19 cellular contexts compared by ENCODE assay signal in genomic region chr13:110490009-110490770, GRCh38.
A peak's percentile ranks its signal among the peaks of the same experiment; 100 is the strongest.
DNase-seq lines count a peak whose midpoint lies in the region; ATAC-seq, FAIRE-seq and TF ChIP-seq lines count a peak whose summit lies in the region.
"Had no signal": no experiment of that assay in that cellular context is flagged by ENCODE, and none has a peak within 500 bp of the region (broad histone marks: within the 10 kb centered on the region; RNA-seq: fewer than 3 reads in every experiment).

No MANE protein-coding gene starts in this region.

- no peak for FAIRE-seq in astrocyte (lab: Jason Lieb, UNC)
- FAIRE-seq: GM12878 had no signal

- no peak for TF ChIP-seq CTCF in Caco-2 (IDR thresholded peaks at IDR 0.05; ENCODE audit: insufficient read depth in 1 of 2, low read depth in 1 of 2, low read length in 1 of 2, severe bottlenecking in 1 of 2, unreplicated experiment in 1 of 2)
- no peak for TF ChIP-seq CTCF in astrocyte (IDR thresholded peaks at IDR 0.05; ENCODE audit: insufficient read depth, low read depth, low read length)

- no peak overlapping the region for H3K23ac ChIP-seq in trophoblast cell (ENCODE audit: low read length)

- peaks cover 14% of the 10 kb centered on the region for H3K36me3 Mint-ChIP-seq in Caco-2 (ENCODE audit: insufficient read depth, unreplicated experiment)
- H3K36me3 Mint-ChIP-seq in astrocyte (ENCODE audit: low read depth, unreplicated experiment): peaks cover 30% of the 10 kb centered on the region
- H3K36me3 Mint-ChIP-seq: CD4-positive, CD25-positive, alpha-beta regulatory T cell had no signal

- H3K27ac Mint-ChIP-seq in Caco-2 (ENCODE audit: unreplicated experiment) (peak overlapping the region; percentile 63), astrocyte (ENCODE audit: unreplicated experiment) (peak overlapping the region; percentile 10)
- H3K27ac Mint-ChIP-seq: CD4-positive, CD25-positive, alpha-beta regulatory T cell had no signal

- no peak overlapping the region for H3K4ac ChIP-seq in trophoblast cell (ENCODE audit: low read depth, low read length)

- H3K36me3 ChIP-seq in Caco-2 (ENCODE audit: control insufficient read depth, insufficient read depth, low read length) (no peaks in the 10 kb centered on the region), astrocyte (ENCODE audit: insufficient read depth, low read length) (peaks cover 64% of the 10 kb centered on the region), trophoblast cell (ENCODE audit: control insufficient read depth in 1 of 2, insufficient read depth in 2 of 2, low read length in 2 of 2) (peaks cover 56 to 68% of the 10 kb centered on the region in 2 experiments)
- H3K36me3 ChIP-seq: BE2C had no signal

- H3K14ac ChIP-seq in trophoblast cell (ENCODE audit: low read length): no peak overlapping the region

- H3K27me3 ChIP-seq in Caco-2 (replicated peaks; ENCODE audit: control insufficient read depth, insufficient read depth, low read length): no peaks in the 10 kb centered on the region
- no peaks in the 10 kb centered on the region for H3K27me3 ChIP-seq in astrocyte (ENCODE audit: insufficient read depth, low read length)
- H3K27me3 ChIP-seq in trophoblast cell (ENCODE audit: insufficient read depth, low read length): no peaks in the 10 kb centered on the region
- H3K27me3 ChIP-seq: BE2C, SJCRH30 had no signal

- H3K4me1 ChIP-seq in Caco-2 (peaks cover 35% of the 10 kb centered on the region), astrocyte (ENCODE audit: insufficient read depth, low read length) (peaks cover 17% of the 10 kb centered on the region), trophoblast cell (ENCODE audit: control insufficient read depth in 1 of 2, insufficient read depth in 2 of 2, low read length in 2 of 2) (peaks cover 19 to 22% of the 10 kb centered on the region in 2 experiments)
- H3K4me1 ChIP-seq: BE2C had no signal

- H3K79me1 ChIP-seq in trophoblast cell (ENCODE audit: low read length): peaks cover 16% of the 10 kb centered on the region

- CTCF ChIA-PET in Caco-2 (lab: Charles Lee): interaction anchor here (0.7 to 1.5 kb wide), 2 partner anchors 34 to 37 kb away, joined by 3 to 4 read pairs; no protein-coding TSS in a partner anchor

- H3K4me3 Mint-ChIP-seq in Caco-2 (ENCODE audit: unreplicated experiment): no peak overlapping the region
- H3K4me3 Mint-ChIP-seq in astrocyte (ENCODE audit: unreplicated experiment): no peak overlapping the region
- H3K4me3 Mint-ChIP-seq: CD4-positive, CD25-positive, alpha-beta regulatory T cell had no signal

- H2BK12ac ChIP-seq in trophoblast cell (ENCODE audit: low read length): no peak overlapping the region

- no peak overlapping the region for H4K8ac ChIP-seq in trophoblast cell (ENCODE audit: low read depth, low read length)

- no CpG with 5 or more reads among the region's 24 CpGs for WGBS in trophoblast cell (ENCODE audit: extremely low coverage, insufficient coverage, insufficient read length)

- peak; percentile 26 for ATAC-seq in left lobe of liver
- ATAC-seq: GM12878 had no signal

- H3K9me3 Mint-ChIP-seq in Caco-2 (ENCODE audit: unreplicated experiment) (no peaks in the 10 kb centered on the region), astrocyte (ENCODE audit: unreplicated experiment) (no peaks in the 10 kb centered on the region)
- H3K9me3 Mint-ChIP-seq: CD4-positive, CD25-positive, alpha-beta regulatory T cell had no signal

- no peak overlapping the region for H3K9ac ChIP-seq in astrocyte (ENCODE audit: low read length)
- no peak overlapping the region for H3K9ac ChIP-seq in trophoblast cell (ENCODE audit: low read length)

- no peak overlapping the region for H2BK120ac ChIP-seq in trophoblast cell (ENCODE audit: insufficient read depth, low read length, poor library complexity)

- DNase-seq in Caco-2 (no peak), astrocyte (ENCODE audit: low read depth) (no peak), left lobe of liver (ENCODE audit: low spot score) (no peak), trophoblast cell (peak in 1 of 2 donors; percentile 28), OCI-M1 (lab: John Stamatoyannopoulos, UW) (no peak)
- no peak for DNase-seq in NK-92 treated with Interleukin-12 subunit alpha and Interleukin-12 subunit beta, amount 100 ng/mL, for 24 hours (lab: John Stamatoyannopoulos, UW)
- no peak for DNase-seq in activated CD4-positive, alpha-beta T cell treated with anti-CD3 and anti-CD28 coated beads for 1 hour
- DNase-seq: BE2C; CD4-positive, CD25-positive, alpha-beta regulatory T cell; DMS53; EL; KBM-7; NCI-H1105 treated with DMSO at 0.1 percent for 48 hours; NCI-H187; NCI-H2227 treated with DMSO at 0.1 percent for 48 hours; NCI-H510A treated with DMSO at 0.1 percent for 48 hours; NCI-H82; SJCRH30 had no signal

- no TSS peak for BruUV-seq in Caco-2 (replicated peaks; lab: Mats Ljungman, UMichigan)

- no peak overlapping the region for H2AK5ac ChIP-seq in trophoblast cell (ENCODE audit: low read length)

- H3K9me3 ChIP-seq in Caco-2 (no peaks in the 10 kb centered on the region), astrocyte (ENCODE audit: insufficient read depth, low read depth, low read length) (no peaks in the 10 kb centered on the region), trophoblast cell (ENCODE audit: insufficient read depth, low read depth, low read length) (peaks cover 2% of the 10 kb centered on the region)
- H3K9me3 ChIP-seq: BE2C, SJCRH30 had no signal

- H3K4me1 Mint-ChIP-seq in Caco-2 (ENCODE audit: low read depth, unreplicated experiment) (peaks cover 18% of the 10 kb centered on the region), astrocyte (ENCODE audit: low read depth, unreplicated experiment) (peaks cover 24% of the 10 kb centered on the region)
- H3K4me1 Mint-ChIP-seq: CD4-positive, CD25-positive, alpha-beta regulatory T cell had no signal

- H3K18ac ChIP-seq in trophoblast cell (ENCODE audit: low read length): no peak overlapping the region

- H3K79me2 ChIP-seq in astrocyte (ENCODE audit: insufficient read depth, low read length) (peaks cover 3% of the 10 kb centered on the region), trophoblast cell (ENCODE audit: control insufficient read depth, insufficient read depth, low read length, poor library complexity) (peaks cover 3% of the 10 kb centered on the region)

- H4K91ac ChIP-seq in trophoblast cell (ENCODE audit: low read depth, low read length): peak overlapping the region; percentile 19

- intact Hi-C loops in Caco-2 (cut with micrococcal nuclease; ENCODE audit: unreplicated experiment): no loop called here

- H3K27ac ChIP-seq in astrocyte (ENCODE audit: low read depth, low read length) (no peak overlapping the region), trophoblast cell (ENCODE audit: low read depth, low read length) (no peak overlapping the region)
- H3K27ac ChIP-seq: SJCRH30 had no signal

- H2BK5ac ChIP-seq in trophoblast cell (ENCODE audit: low read depth, low read length, poor library complexity): no peak overlapping the region

- H3K4me3 ChIP-seq in Caco-2 (ENCODE audit: low read depth, low read length): no peak overlapping the region
- H3K4me3 ChIP-seq in astrocyte (ENCODE audit: insufficient read depth, low read depth, low read length): no peak overlapping the region
- H3K4me3 ChIP-seq in trophoblast cell (ENCODE audit: low read depth, low read length): no peak overlapping the region
- H3K4me3 ChIP-seq: GM12878, SJCRH30 had no signal

- peaks cover 56% of the 10 kb centered on the region for H4K20me1 ChIP-seq in astrocyte (ENCODE audit: insufficient read depth, low read length)

- H3K4me2 ChIP-seq in astrocyte (ENCODE audit: low read length) (no peak overlapping the region), trophoblast cell (ENCODE audit: low read length) (no peak overlapping the region)

- H3K27me3 Mint-ChIP-seq in Caco-2 (ENCODE audit: insufficient read depth, unreplicated experiment) (no peaks in the 10 kb centered on the region), astrocyte (ENCODE audit: low read depth, unreplicated experiment) (no peaks in the 10 kb centered on the region)

- no peak overlapping the region for H4K12ac ChIP-seq in trophoblast cell (ENCODE audit: low read depth, low read length)

- POLR2A ChIA-PET in Caco-2 (lab: Charles Lee): no interaction called here

- H2AFZ ChIP-seq in astrocyte (ENCODE audit: low read depth, low read length) (no peak overlapping the region), trophoblast cell (ENCODE audit: insufficient read depth, low read length, poor library complexity) (no peak overlapping the region)
